In the genomic region with DNA sequence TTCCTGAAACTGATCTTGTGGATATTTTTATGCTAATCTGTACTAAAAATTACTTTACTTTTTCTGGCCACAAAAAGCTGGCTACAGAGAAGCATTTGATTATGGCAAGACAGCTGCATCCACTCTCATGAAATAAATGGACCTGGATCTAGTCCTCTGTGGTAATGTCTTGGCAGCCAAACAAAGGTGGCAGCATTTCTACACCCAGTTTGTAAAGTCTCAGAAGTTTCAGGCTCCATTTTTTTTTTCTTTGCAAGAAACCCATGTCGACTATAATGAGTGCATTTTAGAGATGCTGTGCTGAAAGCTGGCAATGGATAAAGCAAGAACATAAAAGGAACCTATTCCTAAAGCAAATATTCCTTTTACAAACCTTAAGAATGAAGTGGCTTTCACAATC, we compare ENCODE assay signal across 26 cellular contexts. TPM values are rescaled to one million over a fixed set of nuclear protein-coding genes. Genes with fewer than 3 reads are reported as not detected.
DNase-seq lines count a peak whose midpoint lies in the region; ATAC-seq and TF ChIP-seq lines count a peak whose summit lies in the region.
"Had no signal": no experiment of that assay in that cellular context is flagged by ENCODE, and none has a peak within 500 bp of the region (broad histone marks: within the 10 kb centered on the region; RNA-seq: fewer than 3 reads in every experiment).

No MANE protein-coding gene starts in this region.

- H3K79me2 ChIP-seq in OCI-LY7 (ENCODE audit: insufficient read depth, low read depth, low read length), result no peaks in the 10 kb centered on the region

- H3K9me3 ChIP-seq in OCI-LY7 (ENCODE audit: low read length), result no peaks in the 10 kb centered on the region
- H3K9me3 ChIP-seq: BLaER1 treated with 17β-estradiol and CSF1 and Interleukin-3, amounts not matched to agents 10 nM and 100 nM; MG63 had no signal

- no peak overlapping the region for H3K4me2 ChIP-seq in OCI-LY7 (ENCODE audit: low read length)
- H3K4me2 ChIP-seq: BLaER1 treated with 17β-estradiol and CSF1 and Interleukin-3, amounts not matched to agents 10 nM and 100 nM had no signal

- DNase-seq in NCI-H1092 treated with DMSO at 0.1 percent for 48 hours (lab: John Stamatoyannopoulos, UW) (peak; percentile 21), NCI-H1092 (lab: John Stamatoyannopoulos, UW) (no peak), OCI-LY7 (ENCODE audit: low spot score) (no peak), fibroblast of peridontal ligament (ENCODE audit: extremely low read depth) (peak; percentile 72), pons (ENCODE audit: low spot score) (peak; percentile 12), DMS53 (lab: John Stamatoyannopoulos, UW) (no peak), GM19240 (ENCODE audit: insufficient read length, low spot score) (no peak)
- DNase-seq: activated CD4-positive, alpha-beta T cell treated with anti-CD3 and anti-CD28 coated beads, Interleukin-2, amount 50 U/mL, for 1 hour; activated CD8-positive, alpha-beta memory T cell treated with anti-CD3 and anti-CD28 coated beads, Interleukin-2, amount 50 U/mL, for 4 hours; activated effector memory CD4-positive, alpha-beta T cell treated with Interleukin-2 at 50 U/mL for 16 hours; Calu3; central memory CD4-positive, alpha-beta T cell; erythroblast; GDM1; glutamatergic neuron; H7; MG63; NCI-H1694; NCI-H510A; Right ventricle myocardium superior; T-helper 1 cell; trophoblast cell had no signal

- CTCF ChIA-PET in OCI-LY7 (lab: Charles Lee; ENCODE audit: unreplicated experiment), result no interaction called here

- peaks cover 28% of the 10 kb centered on the region for H3K36me3 ChIP-seq in OCI-LY7 (ENCODE audit: insufficient read depth, low read length)

- no peak overlapping the region for H2AFZ ChIP-seq in OCI-LY7 (ENCODE audit: low read length)

- H3K9me2 ChIP-seq in OCI-LY7 (ENCODE audit: insufficient read depth, low read length), result no peaks in the 10 kb centered on the region

- no TSS peak for BruUV-seq in OCI-LY7 (replicated peaks; lab: Mats Ljungman, UMichigan)

- ATAC-seq in GM18861 (IDR thresholded peaks at IDR 0.05; ENCODE audit: unreplicated experiment), result no peak
- ATAC-seq: GM12878 had no signal

- no peaks in the 10 kb centered on the region for H4K20me1 ChIP-seq in OCI-LY7 (ENCODE audit: insufficient read depth, low read length)

- no peak overlapping the region for H3K4me3 ChIP-seq in OCI-LY7 (ENCODE audit: low read depth, low read length, poor library complexity, severe bottlenecking)
- H3K4me3 ChIP-seq: BLaER1 treated with 17β-estradiol and CSF1 and Interleukin-3, amounts not matched to agents 10 nM and 100 nM; GM12878; MG63 had no signal

- POLR2A ChIA-PET in OCI-LY7 (lab: Charles Lee), result interaction anchor here (0.5 to 0.7 kb wide), 2 partner anchors 121 to 127 kb away, joined by 3 read pairs; no protein-coding TSS in a partner anchor

- no peaks in the 10 kb centered on the region for H3K4me1 ChIP-seq in OCI-LY7 (ENCODE audit: insufficient read depth, low read length, poor library complexity, severe bottlenecking)
- H3K4me1 ChIP-seq: BLaER1 treated with 17β-estradiol and CSF1 and Interleukin-3, amounts not matched to agents 10 nM and 100 nM had no signal

- TF ChIP-seq CTCF in OCI-LY7 (conservative IDR thresholded peaks at IDR 0.05; ENCODE audit: low read length), result 0 out of 2 replicates have a peak, but pooled peaks have one; percentile 9

- no peak overlapping the region for H3K27ac ChIP-seq in OCI-LY7 (ENCODE audit: low read depth, low read length, poor library complexity, severe bottlenecking)
- H3K27ac ChIP-seq: 22Rv1; BLaER1 treated with 17β-estradiol and CSF1 and Interleukin-3, amounts not matched to agents 10 nM and 100 nM had no signal

- intact Hi-C loops in OCI-LY7 (cut with micrococcal nuclease; ENCODE audit: unreplicated experiment), result loop anchor here (10.0 kb wide), 1 partner anchor 77 kb away; no protein-coding TSS in a partner anchor

RNA-seq across cellular contexts. Expression of gene THAP12, which starts 33.5 kb away (rescaled TPM):
- total RNA-seq in OCI-LY7 (2014; rRNA removed; shearing (Covaris generic)), result 52.5 and 55.7 TPM in 2 replicates
- 65.9 and 74.7 TPM in 2 replicates for total RNA-seq in OCI-LY7 (2022)

RNA-seq across cellular contexts. Expression of gene GVQW3, which starts 33.7 kb away (rescaled TPM):
- 14.4 and 15.4 TPM in 2 replicates for total RNA-seq in OCI-LY7 (2014; rRNA removed; shearing (Covaris generic))
- total RNA-seq in OCI-LY7 (2022), result 16.5 and 18.4 TPM in 2 replicates

Comparison
In these comparisons a context has a peak if more than half of its experiments do, and no peak if none do; other contexts are left out.
1. DNase-seq: peak in NCI-H1092 treated with DMSO at 0.1 percent for 48 hours (single experiment), fibroblast of peridontal ligament (single experiment) and pons (single experiment); none in NCI-H1092 (single experiment), OCI-LY7 (single experiment), DMS53 (single experiment) and GM19240 (single experiment).